In genomic region chr7:143287935-143288826, GRCh38 we compare ENCODE assay signal across 8 cellular contexts. TPM values are rescaled to one million over a fixed set of nuclear protein-coding genes. Genes with fewer than 3 reads are reported as not detected.
DNase-seq lines count a peak whose midpoint lies in the region; ATAC-seq and TF ChIP-seq lines count a peak whose summit lies in the region.

Gene CASP2 (plus strand): TSS chr7:143288351. CDS start chr7:143288456, 105 bp downstream.

- H4K20me1 ChIP-seq in OCI-LY1 (ENCODE audit: insufficient read depth, low read length) = no peaks in the 10 kb centered on the region

- no peaks in the 10 kb centered on the region for H3K27me3 ChIP-seq in OCI-LY1 (ENCODE audit: insufficient read depth, low read length)

- peaks cover 60% of the 10 kb centered on the region for H3K4me1 Mint-ChIP-seq in endothelial cell (ENCODE audit: unreplicated experiment)

- H3F3A ChIP-seq in OCI-LY1 (ENCODE audit: insufficient read depth, low read length) = no peaks in the 10 kb centered on the region

- H3K36me3 ChIP-seq in OCI-LY1 (ENCODE audit: insufficient read depth, low read length) = peaks cover 34% of the 10 kb centered on the region

- no peaks in the 10 kb centered on the region for H3K9me3 ChIP-seq in OCI-LY1 (ENCODE audit: low read length)

- H3K4me1 ChIP-seq in OCI-LY1 (ENCODE audit: insufficient read depth, low read length, severe bottlenecking) = peaks cover 34% of the 10 kb centered on the region

- H3K27ac Mint-ChIP-seq in endothelial cell (ENCODE audit: unreplicated experiment) = peak within 1 kb of the TSS; percentile 98

- H2AFZ ChIP-seq in OCI-LY1 (ENCODE audit: low read length) = 0 out of 2 replicates have a peak within 1 kb of the TSS, but pooled peaks have one; percentile 38

- peaks cover 18% of the 10 kb centered on the region for H3K27me3 Mint-ChIP-seq in endothelial cell (ENCODE audit: unreplicated experiment)

- peak within 1 kb of the TSS; percentile 88 for H3K4me2 ChIP-seq in OCI-LY1 (ENCODE audit: low read length)

- peak within 1 kb of the TSS; percentile 78 for H3K4me3 ChIP-seq in OCI-LY1 (ENCODE audit: low read depth, low read length, poor library complexity, severe bottlenecking)

- peaks cover 21% of the 10 kb centered on the region for H3K79me2 ChIP-seq in OCI-LY1 (ENCODE audit: insufficient read depth, low read length)

- peak; percentile 90 for ATAC-seq in GM21526 (IDR thresholded peaks at IDR 0.05; ENCODE audit: low FRiP score, unreplicated experiment)

- DNase-seq in DMS 273 (lab: John Stamatoyannopoulos, UW; ENCODE audit: unreplicated experiment) (peak; percentile 99), HuH-7 (ENCODE audit: low spot score) (peak; percentile 99), endothelial cell (ENCODE audit: low spot score) (peak; percentile 98), midbrain (lab: John Stamatoyannopoulos, UW) (peak; percentile 98)
- DNase-seq in activated CD8-positive, alpha-beta memory T cell treated with anti-CD3 and anti-CD28 coated beads, Interleukin-2, amount 50 U/mL, for 4 hours = peak; percentile 99
- peak; percentile 99 for DNase-seq in stimulated activated CD8-positive, alpha-beta memory T cell treated with anti-CD3 and anti-CD28 coated beads, Interleukin-15, amount 100 ng/mL, for 48 hours (ENCODE audit: low read depth in 2 of 2)

- peak within 1 kb of the TSS; percentile 29 for H3K27ac ChIP-seq in OCI-LY1 (ENCODE audit: low read depth, low read length, poor library complexity, severe bottlenecking)

- H3K4me3 Mint-ChIP-seq in endothelial cell (ENCODE audit: unreplicated experiment) = peak within 1 kb of the TSS; percentile 99

- no peaks in the 10 kb centered on the region for H3K9me2 ChIP-seq in OCI-LY1 (ENCODE audit: low read depth, low read length)

- peaks cover 4% of the 10 kb centered on the region for H3K9me3 Mint-ChIP-seq in endothelial cell (ENCODE audit: unreplicated experiment)

- peaks cover 24% of the 10 kb centered on the region for H3K36me3 Mint-ChIP-seq in endothelial cell (ENCODE audit: low read depth, unreplicated experiment)

- TF ChIP-seq CTCF in OCI-LY1 (IDR thresholded peaks at IDR 0.05; ENCODE audit: low read length) (peak; percentile 40; the same call in 1 of the 2 replicates), endothelial cell (IDR thresholded peaks at IDR 0.05; ENCODE audit: unreplicated experiment) (no peak)

- H3K9ac ChIP-seq in OCI-LY1 (ENCODE audit: low read length) = peak within 1 kb of the TSS; percentile 83

RNA-seq across cellular contexts. Expression of gene CASP2, which starts in this region (rescaled TPM):
- total RNA-seq in endothelial cell (ENCODE audit: unreplicated experiment) = 55.3 TPM

Comparison
In these comparisons a context has a peak if more than half of its experiments do, and no peak if none do; other contexts are left out.
1. Peak in every context shown above with its lines: DNase-seq, ATAC-seq, H3K4me3 ChIP-seq and H3K27ac ChIP-seq.